ENCODE assay signal across 1 cellular context in genomic region chr20:17965042-17965697, GRCh38.
TF ChIP-seq lines count a peak whose summit lies in the region.

No MANE protein-coding gene starts in this region.

TF ChIP-seq in GM12878, 131 proteins besides CTCF, POLR2A, EP300 and RAD21:
- TF ChIP-seq CUX1 (IDR thresholded peaks at IDR 0.05; ENCODE audit: insufficient replicate concordance, low read depth, low read length) (no peak), FOXM1 (IDR thresholded peaks at IDR 0.05; ENCODE audit: low read depth, low read length) (no peak), HDAC2 (IDR thresholded peaks at IDR 0.05) (no peak), YBX1 (IDR thresholded peaks at IDR 0.05) (no peak), CBX3 (IDR thresholded peaks at IDR 0.05; ENCODE audit: borderline replicate concordance, low read depth) (no peak), CEBPZ (IDR thresholded peaks at IDR 0.05; ENCODE audit: low read depth, low read length) (no peak), LARP7 (IDR thresholded peaks at IDR 0.05) (no peak), NBN (IDR thresholded peaks at IDR 0.05) (no peak), HCFC1 (IDR thresholded peaks at IDR 0.05; ENCODE audit: low read length) (no peak), E2F4 (IDR thresholded peaks at IDR 0.05; ENCODE audit: low read depth, low read length) (no peak), CBFB (IDR thresholded peaks at IDR 0.05; ENCODE audit: low read depth) (0 out of 2 replicates have a peak, but pooled peaks have one; percentile 7), RELA (IDR thresholded peaks at IDR 0.05; ENCODE audit: borderline replicate concordance, partially characterized antibody) (no peak), SP1 (IDR thresholded peaks at IDR 0.05; ENCODE audit: low read depth, low read length) (no peak), ZBED1 (IDR thresholded peaks at IDR 0.05; ENCODE audit: borderline replicate concordance) (no peak; the same call in 1 of the 2 replicates), ZBTB33 (IDR thresholded peaks at IDR 0.05) (no peak), ASH2L (IDR thresholded peaks at IDR 0.05; ENCODE audit: borderline replicate concordance, low read depth) (no peak), USF2 (IDR thresholded peaks at IDR 0.05; ENCODE audit: borderline replicate concordance, low read depth, low read length) (no peak), KDM1A (IDR thresholded peaks at IDR 0.05; ENCODE audit: borderline replicate concordance) (no peak), NR2F1 (conservative IDR thresholded peaks at IDR 0.05) (no peak), SUZ12 (IDR thresholded peaks at IDR 0.05; ENCODE audit: unreplicated experiment) (no peak), ZNF217 (IDR thresholded peaks at IDR 0.05) (no peak), TBL1XR1 (IDR thresholded peaks at IDR 0.05; ENCODE audit: low read depth, low read length) (no peak), GATAD2B (conservative IDR thresholded peaks at IDR 0.05; ENCODE audit: low read depth) (no peak), POLR2AphosphoS2 (IDR thresholded peaks at IDR 0.05; ENCODE audit: low read depth, low read length) (no peak), IRF4 (IDR thresholded peaks at IDR 0.05; ENCODE audit: low read depth, low read length) (no peak), BACH1 (IDR thresholded peaks at IDR 0.05; ENCODE audit: borderline replicate concordance) (no peak; the same call in 1 of the 2 replicates), WRNIP1 (IDR thresholded peaks at IDR 0.05; ENCODE audit: borderline replicate concordance, low read depth, low read length) (0 out of 2 replicates have a peak, but pooled peaks have one; percentile 22), SIX5 (IDR thresholded peaks at IDR 0.05; ENCODE audit: low read depth, low read length, severe bottlenecking) (no peak), SMAD5 (IDR thresholded peaks at IDR 0.05; ENCODE audit: low read depth) (peak; percentile 9; the same call in 1 of the 2 replicates), TCF12 (IDR thresholded peaks at IDR 0.05; ENCODE audit: low read depth, low read length) (no peak), PKNOX1 (IDR thresholded peaks at IDR 0.05) (no peak), POU2F2 (IDR thresholded peaks at IDR 0.05; ENCODE audit: borderline replicate concordance, low read depth, low read length) (no peak), CHD1 (IDR thresholded peaks at IDR 0.05; ENCODE audit: low read depth, low read length) (0 out of 2 replicates have a peak, but pooled peaks have one; percentile 47), PML (IDR thresholded peaks at IDR 0.05; ENCODE audit: low read length) (peak; percentile 65), MTA2 (IDR thresholded peaks at IDR 0.05; ENCODE audit: low read depth) (no peak), ZBTB40 (IDR thresholded peaks at IDR 0.05; ENCODE audit: borderline replicate concordance) (no peak), HDGF (IDR thresholded peaks at IDR 0.05) (no peak), KLF5 (IDR thresholded peaks at IDR 0.05; ENCODE audit: partially characterized antibody) (no peak)
